Comparison of ENCODE assay signal across 17 cellular contexts in the genomic region with DNA sequence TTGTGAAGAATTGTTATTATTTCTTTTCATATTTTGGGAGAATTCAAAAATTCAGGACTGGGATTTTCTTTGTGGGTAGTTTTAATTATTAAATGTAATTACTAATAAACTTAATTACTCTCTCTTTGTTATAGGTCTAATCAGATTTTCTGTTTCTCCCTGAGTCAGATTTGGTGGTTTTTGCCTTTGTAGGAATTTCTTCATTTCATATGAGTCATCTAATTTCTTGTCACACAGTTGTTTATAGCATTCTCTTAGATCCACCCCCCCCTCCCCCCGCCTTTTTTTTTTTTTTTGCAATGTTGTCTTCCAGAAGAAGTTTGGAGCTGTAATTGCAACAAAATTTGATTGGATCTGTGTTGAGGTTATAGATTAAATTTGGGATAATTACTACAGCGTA. TPM values are rescaled to one million over a fixed set of nuclear protein-coding genes. Genes with fewer than 3 reads are reported as not detected.
DNase-seq lines count a peak whose midpoint lies in the region; ATAC-seq, FAIRE-seq and TF ChIP-seq lines count a peak whose summit lies in the region.
"Had no signal": no experiment of that assay in that cellular context is flagged by ENCODE, and none has a peak within 500 bp of the region (broad histone marks: within the 10 kb centered on the region; RNA-seq: fewer than 3 reads in every experiment).

No MANE protein-coding gene starts in this region.

- H3K27me3 Mint-ChIP-seq in activated naive CD4-positive, alpha-beta T cell treated with anti-CD3 and anti-CD28 coated beads, Interleukin-2, amount 50 U/mL, for 24 hours, result no peaks in the 10 kb centered on the region
- H3K27me3 Mint-ChIP-seq in stimulated activated naive CD8-positive, alpha-beta T cell treated with anti-CD3 and anti-CD28 coated beads, Interleukin-15, Interleukin-2, amounts not matched to agents 100 ng/mL and 50 ng/mL, for 24 hours, result peaks cover 14% of the 10 kb centered on the region

- DNase-seq in activated naive CD4-positive, alpha-beta T cell treated with anti-CD3 and anti-CD28 coated beads, Interleukin-2, amount 50 U/mL, for 16 hours, result no peak
- peak; percentile 25 for DNase-seq in NCI-H460 (ENCODE audit: extremely low read depth, low read depth)
- peak; percentile 69 for DNase-seq in choroid plexus epithelial cell (ENCODE audit: low read depth)
- DNase-seq in D721Med (ENCODE audit: insufficient read length, low spot score), result no peak
- no peak for DNase-seq in stimulated activated CD4-positive, alpha-beta T cell treated with anti-CD3 and anti-CD28 coated beads, Interleukin-2, amount 100 ng/mL, for 48 hours
- DNase-seq: activated CD4-positive, CD25-positive, alpha-beta regulatory T cell; central memory CD4-positive, alpha-beta T cell; erythroblast; NCI-H1930; NCI-H774; uterus had no signal

- peak overlapping the region; percentile 93 for H3K27ac Mint-ChIP-seq in activated naive CD4-positive, alpha-beta T cell treated with anti-CD3 and anti-CD28 coated beads, Interleukin-2, amount 50 U/mL, for 24 hours
- H3K27ac Mint-ChIP-seq in stimulated activated naive CD8-positive, alpha-beta T cell treated with anti-CD3 and anti-CD28 coated beads, Interleukin-15, Interleukin-2, amounts not matched to agents 100 ng/mL and 50 ng/mL, for 24 hours, result peak overlapping the region; percentile 84

- FAIRE-seq in D721Med (lab: Jason Lieb, UNC), result no peak
- FAIRE-seq: G401.6 had no signal

- TF ChIP-seq CTCF in choroid plexus epithelial cell (conservative IDR thresholded peaks at IDR 0.05; ENCODE audit: low read depth, low read length) (no peak), D721Med (IDR thresholded peaks at IDR 0.05; ENCODE audit: insufficient read depth, missing control alignments) (no peak)

- ATAC-seq in GM19452 (IDR thresholded peaks at IDR 0.05; ENCODE audit: unreplicated experiment), result no peak

- H3K4me3 Mint-ChIP-seq in activated naive CD4-positive, alpha-beta T cell treated with anti-CD3 and anti-CD28 coated beads, Interleukin-2, amount 50 U/mL, for 24 hours, result no peak overlapping the region
- H3K4me3 Mint-ChIP-seq in stimulated activated naive CD8-positive, alpha-beta T cell treated with anti-CD3 and anti-CD28 coated beads, Interleukin-15, Interleukin-2, amounts not matched to agents 100 ng/mL and 50 ng/mL, for 24 hours, result no peak overlapping the region
- H3K4me3 Mint-ChIP-seq: activated T-helper 1 cell treated with anti-CD3 and anti-CD28 coated beads, Interleukin-12 subunit alpha, Interleukin-12 subunit beta, Interleukin-2, Interleukin-4 antibody, amounts not matched to agents 30 ng/mL and 10 ng/mL and 1 ng/mL, durations not matched to agents 14 hours and 24 hours and 36 hours had no signal

- peaks cover 11% of the 10 kb centered on the region for H3K4me1 Mint-ChIP-seq in activated naive CD4-positive, alpha-beta T cell treated with anti-CD3 and anti-CD28 coated beads, Interleukin-2, amount 50 U/mL, for 24 hours
- H3K4me1 Mint-ChIP-seq in stimulated activated naive CD8-positive, alpha-beta T cell treated with anti-CD3 and anti-CD28 coated beads, Interleukin-15, Interleukin-2, amounts not matched to agents 100 ng/mL and 50 ng/mL, for 24 hours (ENCODE audit: low read depth), result peaks cover 23% of the 10 kb centered on the region

- H3K9me3 Mint-ChIP-seq in activated naive CD4-positive, alpha-beta T cell treated with anti-CD3 and anti-CD28 coated beads, Interleukin-2, amount 50 U/mL, for 24 hours, result no peaks in the 10 kb centered on the region
- no peaks in the 10 kb centered on the region for H3K9me3 Mint-ChIP-seq in stimulated activated naive CD8-positive, alpha-beta T cell treated with anti-CD3 and anti-CD28 coated beads, Interleukin-15, Interleukin-2, amounts not matched to agents 100 ng/mL and 50 ng/mL, for 24 hours

- no peaks in the 10 kb centered on the region for H3K36me3 Mint-ChIP-seq in activated naive CD4-positive, alpha-beta T cell treated with anti-CD3 and anti-CD28 coated beads, Interleukin-2, amount 50 U/mL, for 24 hours
- H3K36me3 Mint-ChIP-seq in stimulated activated naive CD8-positive, alpha-beta T cell treated with anti-CD3 and anti-CD28 coated beads, Interleukin-15, Interleukin-2, amounts not matched to agents 100 ng/mL and 50 ng/mL, for 24 hours (ENCODE audit: low read depth), result no peaks in the 10 kb centered on the region

- H3K4me3 ChIP-seq in choroid plexus epithelial cell (ENCODE audit: low read depth, low read length), result no peak overlapping the region
- H3K4me3 ChIP-seq: uterus had no signal

RNA-seq across cellular contexts. Expression of a gene that starts 26.0 kb away (rescaled TPM):
- not detected in 2 replicates for total RNA-seq in NCI-H460 (2014; rRNA removed; shearing (Covaris generic))
- not detected in 2 replicates for polyA plus RNA-seq in NCI-H460 (2014; cell fraction: nucleus; rRNA removed)
- total RNA-seq: activated T-helper 1 cell treated with anti-CD3 and anti-CD28 coated beads, Interleukin-12 subunit alpha, Interleukin-12 subunit beta, Interleukin-2, Interleukin-4 antibody, amounts not matched to agents 30 ng/mL and 10 ng/mL and 1 ng/mL, durations not matched to agents 14 hours and 24 hours and 36 hours; osteocyte had no signal

Comparison
In these comparisons a context has a peak if more than half of its experiments do, and no peak if none do; other contexts are left out.
1. DNase-seq: peak in NCI-H460 (single experiment) and choroid plexus epithelial cell (single experiment); none in activated naive CD4-positive, alpha-beta T cell treated with anti-CD3 and anti-CD28 coated beads, Interleukin-2, amount 50 U/mL, for 16 hours (single experiment), D721Med (single experiment) and stimulated activated CD4-positive, alpha-beta T cell treated with anti-CD3 and anti-CD28 coated beads, Interleukin-2, amount 100 ng/mL, for 48 hours (0 of 2).